1 cellular context compared by ENCODE assay signal in the genomic region with DNA sequence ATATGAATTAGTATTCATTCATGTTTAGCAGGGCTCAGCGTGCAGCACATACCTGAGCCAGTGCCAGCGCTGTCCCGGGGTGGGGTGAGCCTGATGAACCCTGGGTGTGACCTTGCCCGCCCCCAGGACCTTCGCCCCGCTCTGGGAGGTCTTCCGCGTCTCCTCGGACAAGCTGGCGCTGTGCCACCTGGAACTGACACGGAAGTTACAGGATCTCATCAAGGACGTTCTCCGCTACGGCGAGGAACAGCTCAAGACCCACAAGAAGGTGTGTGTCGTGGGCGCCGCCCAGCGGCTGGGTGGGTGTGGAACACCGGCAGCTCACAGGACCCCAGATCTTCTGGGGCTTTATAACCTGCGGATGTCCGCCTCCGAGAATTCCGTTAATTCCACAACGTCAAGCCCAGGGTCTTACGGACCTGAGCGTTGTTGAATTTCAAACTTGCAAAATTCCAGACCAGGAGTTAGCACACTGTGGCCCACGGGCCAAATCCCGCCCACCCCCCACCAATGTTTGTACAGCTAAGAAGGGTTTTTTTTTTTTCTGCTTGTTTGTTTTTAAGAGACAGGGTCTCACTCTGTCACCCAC.
TF ChIP-seq lines count a peak whose summit lies in the region.

No MANE protein-coding gene starts in this region.

TF ChIP-seq in SK-N-SH treated with all-trans-retinoic acid at 6 μM for 48 hours, 23 proteins besides CTCF, POLR2A, EP300 and RAD21 (continued from another document):
- TF ChIP-seq, protein P1, sequence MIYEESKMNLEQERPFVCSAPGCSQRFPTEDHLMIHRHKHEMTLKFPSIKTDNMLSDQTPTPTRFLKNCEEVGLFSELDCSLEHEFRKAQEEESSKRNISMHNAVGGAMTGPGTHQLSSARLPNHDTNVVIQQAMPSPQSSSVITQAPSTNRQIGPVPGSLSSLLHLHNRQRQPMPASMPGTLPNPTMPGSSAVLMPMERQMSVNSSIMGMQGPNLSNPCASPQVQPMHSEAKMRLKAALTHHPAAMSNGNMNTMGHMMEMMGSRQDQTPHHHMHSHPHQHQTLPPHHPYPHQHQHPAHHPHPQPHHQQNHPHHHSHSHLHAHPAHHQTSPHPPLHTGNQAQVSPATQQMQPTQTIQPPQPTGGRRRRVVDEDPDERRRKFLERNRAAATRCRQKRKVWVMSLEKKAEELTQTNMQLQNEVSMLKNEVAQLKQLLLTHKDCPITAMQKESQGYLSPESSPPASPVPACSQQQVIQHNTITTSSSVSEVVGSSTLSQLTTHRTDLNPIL (CRISPR knock-in tag; IDR thresholded peaks at IDR 0.05; ENCODE audit: low read depth): no peak
- TF ChIP-seq, protein P2, sequence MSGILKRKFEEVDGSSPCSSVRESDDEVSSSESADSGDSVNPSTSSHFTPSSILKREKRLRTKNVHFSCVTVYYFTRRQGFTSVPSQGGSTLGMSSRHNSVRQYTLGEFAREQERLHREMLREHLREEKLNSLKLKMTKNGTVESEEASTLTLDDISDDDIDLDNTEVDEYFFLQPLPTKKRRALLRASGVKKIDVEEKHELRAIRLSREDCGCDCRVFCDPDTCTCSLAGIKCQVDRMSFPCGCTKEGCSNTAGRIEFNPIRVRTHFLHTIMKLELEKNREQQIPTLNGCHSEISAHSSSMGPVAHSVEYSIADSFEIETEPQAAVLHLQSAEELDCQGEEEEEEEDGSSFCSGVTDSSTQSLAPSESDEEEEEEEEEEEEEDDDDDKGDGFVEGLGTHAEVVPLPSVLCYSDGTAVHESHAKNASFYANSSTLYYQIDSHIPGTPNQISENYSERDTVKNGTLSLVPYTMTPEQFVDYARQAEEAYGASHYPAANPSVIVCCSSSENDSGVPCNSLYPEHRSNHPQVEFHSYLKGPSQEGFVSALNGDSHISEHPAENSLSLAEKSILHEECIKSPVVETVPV (CRISPR knock-in tag; IDR thresholded peaks at IDR 0.05): no peak
- TF ChIP-seq ZC3H10 (CRISPR knock-in tag; IDR thresholded peaks at IDR 0.05) (no peak), TOX (CRISPR knock-in tag; IDR thresholded peaks at IDR 0.05; ENCODE audit: borderline replicate concordance) (no peak)
